ENCODE assay signal across 1 cellular context in genomic region chr6:111711989-111712388, GRCh38.
TF ChIP-seq lines count a peak whose summit lies in the region.

No MANE protein-coding gene starts in this region.

TF ChIP-seq in IMR-90, 13 proteins besides CTCF, POLR2A, EP300 and RAD21:
- no peak for TF ChIP-seq FOS (IDR thresholded peaks at IDR 0.05; ENCODE audit: low read depth, low read length)
- no peak for TF ChIP-seq CEBPB (IDR thresholded peaks at IDR 0.05; ENCODE audit: low read depth, low read length)
- no peak for TF ChIP-seq ELK1 (IDR thresholded peaks at IDR 0.05; ENCODE audit: borderline replicate concordance, low read depth, low read length)
- no peak for TF ChIP-seq SMC3 (IDR thresholded peaks at IDR 0.05; ENCODE audit: low read depth, low read length)
- no peak for TF ChIP-seq USF2 (IDR thresholded peaks at IDR 0.05; ENCODE audit: low read depth, low read length)
- TF ChIP-seq CHD1 (IDR thresholded peaks at IDR 0.05; ENCODE audit: low read depth, low read length), result no peak
- no peak for TF ChIP-seq RFX5 (IDR thresholded peaks at IDR 0.05; ENCODE audit: low read depth, low read length)
- no peak for TF ChIP-seq BHLHE40 (IDR thresholded peaks at IDR 0.05; ENCODE audit: low read depth, low read length)
- TF ChIP-seq MAZ (IDR thresholded peaks at IDR 0.05; ENCODE audit: borderline replicate concordance, low read depth, low read length), result no peak
- TF ChIP-seq MAFK (IDR thresholded peaks at IDR 0.05; ENCODE audit: low read depth, low read length), result no peak
- TF ChIP-seq RCOR1 (IDR thresholded peaks at IDR 0.05; ENCODE audit: insufficient replicate concordance, low read length), result no peak
- TF ChIP-seq MXI1 (IDR thresholded peaks at IDR 0.05; ENCODE audit: borderline replicate concordance, low read depth, low read length), result no peak
- TF ChIP-seq NFE2L2 (IDR thresholded peaks at IDR 0.05; ENCODE audit: low read depth, low read length), result no peak
